ENCODE assay signal across 19 cellular contexts in the genomic region with DNA sequence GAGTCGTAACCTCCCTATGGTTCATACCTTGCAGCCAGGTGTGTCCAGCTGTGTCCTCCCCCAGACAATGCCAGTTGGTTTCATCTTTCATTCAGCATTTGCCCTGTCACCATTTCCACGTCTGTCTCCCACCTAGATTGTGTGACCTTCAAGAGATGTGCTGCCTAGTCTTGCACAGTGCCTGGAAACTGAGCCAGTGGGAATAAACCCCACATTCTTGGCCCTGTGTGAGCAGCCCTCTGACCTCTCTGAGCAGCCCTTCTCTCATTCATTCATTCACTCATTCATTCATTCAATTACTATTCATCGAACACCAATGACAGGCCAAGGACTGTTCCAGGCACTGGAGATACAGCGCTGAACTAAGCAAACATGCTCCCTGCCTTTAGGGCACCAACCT.
A peak's percentile ranks its signal among the peaks of the same experiment; 100 is the strongest.
DNase-seq lines count a peak whose midpoint lies in the region; ATAC-seq, FAIRE-seq and TF ChIP-seq lines count a peak whose summit lies in the region.
"Had no signal": no experiment of that assay in that cellular context is flagged by ENCODE, and none has a peak within 500 bp of the region (broad histone marks: within the 10 kb centered on the region; RNA-seq: fewer than 3 reads in every experiment).

No MANE protein-coding gene starts in this region.

- H3K36me3 ChIP-seq in H7 (replicated peaks; ENCODE audit: control insufficient read depth, insufficient read depth, low read length) (no peaks in the 10 kb centered on the region), bronchial epithelial cell (ENCODE audit: control insufficient read depth, insufficient read depth, low read length) (no peaks in the 10 kb centered on the region), sigmoid colon (no peaks in the 10 kb centered on the region)
- H3K36me3 ChIP-seq: BLaER1 treated with 17β-estradiol and CSF1 and Interleukin-3, amounts not matched to agents 10 nM and 100 nM had no signal

- H3K4me3 ChIP-seq in H7 (ENCODE audit: insufficient read depth, low read depth, low read length): no peak overlapping the region
- H3K4me3 ChIP-seq in bronchial epithelial cell (ENCODE audit: low read depth, low read length): no peak overlapping the region
- H3K4me3 ChIP-seq in lower leg skin (ENCODE audit: low read depth, poor library complexity, severe bottlenecking): no peak overlapping the region
- no peak overlapping the region for H3K4me3 ChIP-seq in sigmoid colon
- H3K4me3 ChIP-seq: BLaER1 treated with 17β-estradiol and CSF1 and Interleukin-3, amounts not matched to agents 10 nM and 100 nM; GM12878 had no signal

- no peak overlapping the region for H3K27ac ChIP-seq in sigmoid colon
- H3K27ac ChIP-seq: BLaER1 treated with 17β-estradiol and CSF1 and Interleukin-3, amounts not matched to agents 10 nM and 100 nM; HL-60 had no signal

- intact Hi-C loops in lower leg skin (cut with DNase I; ENCODE audit: low total_unique reads): no loop called here
- intact Hi-C loops in sigmoid colon (cut with DNase I): no loop called here

- H3K27me3 ChIP-seq in H7 (ENCODE audit: control insufficient read depth, insufficient read depth, low read length) (no peaks in the 10 kb centered on the region), bronchial epithelial cell (ENCODE audit: control insufficient read depth, insufficient read depth, low read length) (no peaks in the 10 kb centered on the region), sigmoid colon (peaks cover 0 to 19% (median 11%) of the 10 kb centered on the region in 3 donors)
- H3K27me3 ChIP-seq: BLaER1 treated with 17β-estradiol and CSF1 and Interleukin-3, amounts not matched to agents 10 nM and 100 nM had no signal

- ATAC-seq in GM18867 (IDR thresholded peaks at IDR 0.05; ENCODE audit: unreplicated experiment): no peak
- ATAC-seq in HG03460 (IDR thresholded peaks at IDR 0.05; ENCODE audit: unreplicated experiment): no peak
- ATAC-seq: CD8-positive, alpha-beta T cell; GM12878 had no signal

- WGBS in lower leg skin, 2 donors: 78 to 81% methylated on average over 4 of the region's 4 CpGs
- 73 to 83% methylated on average over 4 of the region's 4 CpGs for WGBS in sigmoid colon, 2 donors

- TF ChIP-seq CTCF in bronchial epithelial cell (IDR thresholded peaks at IDR 0.05; ENCODE audit: insufficient read depth, low read length, severe bottlenecking): no peak
- no peak for TF ChIP-seq CTCF in lower leg skin (IDR thresholded peaks at IDR 0.05)
- no peak for TF ChIP-seq CTCF in sigmoid colon (IDR thresholded peaks at IDR 0.05)

- no peaks in the 10 kb centered on the region for H3K9me3 ChIP-seq in sigmoid colon

- H3K4me1 ChIP-seq in sigmoid colon: no peaks in the 10 kb centered on the region
- H3K4me1 ChIP-seq: BLaER1 treated with 17β-estradiol and CSF1 and Interleukin-3, amounts not matched to agents 10 nM and 100 nM had no signal

- TF ChIP-seq POLR2A in lower leg skin (IDR thresholded peaks at IDR 0.05) (no peak), sigmoid colon (IDR thresholded peaks at IDR 0.05) (no peak)

- FAIRE-seq in bronchial epithelial cell (lab: Jason Lieb, UNC): peak; percentile 96
- FAIRE-seq: GM12878, GM19239, H1 had no signal

- no peak for TF ChIP-seq EP300 in sigmoid colon (IDR thresholded peaks at IDR 0.05)

- DNase-seq in H7 (peak; percentile 1), bronchial epithelial cell (ENCODE audit: low read depth) (no peak), lower leg skin (ENCODE audit: low spot score in 2 of 2) (peak; percentile 4 to 28), sigmoid colon (peak; percentile 8), HUDEP-2 (lab: John Stamatoyannopoulos, UW; ENCODE audit: unreplicated experiment in 76 of 76) (no peak), AG08395 (ENCODE audit: low spot score) (no peak)
- DNase-seq: 8988T, Calu3, DMS79 treated with DMSO at 0.1 percent for 48 hours, HCEC 1CT, IMR-90 had no signal

Comparison
In these comparisons a context has a peak if more than half of its experiments do, and no peak if none do; other contexts are left out.
1. DNase-seq: peak in H7 (single experiment), lower leg skin (2 of 2) and sigmoid colon (single experiment); none in bronchial epithelial cell (single experiment), HUDEP-2 (0 of 76) and AG08395 (single experiment).